In the genomic region with DNA sequence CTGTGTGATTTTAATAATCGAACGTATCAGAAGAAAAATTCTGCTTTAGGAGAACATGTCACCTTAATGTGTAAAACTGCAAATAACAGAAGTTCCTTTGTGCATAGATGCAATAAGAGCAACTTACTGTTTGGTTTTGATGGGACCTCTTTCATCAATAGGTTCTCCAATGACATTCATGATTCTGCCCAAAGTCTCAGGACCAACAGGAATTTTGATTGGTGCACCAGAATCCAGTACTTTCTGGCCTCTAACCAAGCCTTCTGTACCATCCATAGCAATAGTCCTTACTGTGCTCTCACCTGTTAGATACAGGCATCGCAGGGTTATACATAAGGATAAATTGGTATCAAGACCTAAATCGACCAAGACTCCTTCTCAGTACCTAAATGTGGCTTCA, we compare ENCODE assay signal across 8 cellular contexts. TPM values are rescaled to one million over a fixed set of nuclear protein-coding genes. Genes with fewer than 3 reads are reported as not detected.
DNase-seq lines count a peak whose midpoint lies in the region; ATAC-seq lines count a peak whose summit lies in the region.

No MANE protein-coding gene starts in this region.

- H3K36me3 ChIP-seq in BLaER1 (peaks cover 56% of the 10 kb centered on the region), MG63 (peaks cover 59% of the 10 kb centered on the region)

- H3K27ac Mint-ChIP-seq in natural killer cell treated with Interleukin-12 subunit alpha and Interleukin-12 subunit beta and Interleukin-15 and Interleukin-18, amount 100 ng/mL, for 72 hours, result peak overlapping the region; percentile 82 to 96

- no peaks in the 10 kb centered on the region for H3K9me3 Mint-ChIP-seq in natural killer cell treated with Interleukin-12 subunit alpha and Interleukin-12 subunit beta and Interleukin-15 and Interleukin-18, amount 100 ng/mL, for 72 hours

- H3K27ac ChIP-seq in BLaER1, result peak overlapping the region; percentile 96

- H3K4me1 ChIP-seq in BLaER1, result peaks cover 29% of the 10 kb centered on the region

- H3K4me3 Mint-ChIP-seq in natural killer cell treated with Interleukin-12 subunit alpha and Interleukin-12 subunit beta and Interleukin-15 and Interleukin-18, amount 100 ng/mL, for 72 hours, result peak overlapping the region; percentile 88

- no peak for ATAC-seq in natural killer cell treated with Interleukin-12 subunit alpha and Interleukin-12 subunit beta and Interleukin-15 and Interleukin-18, amount 100 ng/mL, for 72 hours
- ATAC-seq in GM21390 (IDR thresholded peaks at IDR 0.05; ENCODE audit: unreplicated experiment), result no peak

- peaks cover 42% of the 10 kb centered on the region for H3K36me3 Mint-ChIP-seq in natural killer cell treated with Interleukin-12 subunit alpha and Interleukin-12 subunit beta and Interleukin-15 and Interleukin-18, amount 100 ng/mL, for 72 hours

- peaks cover 29 to 37% of the 10 kb centered on the region in 2 donors for H3K4me1 Mint-ChIP-seq in natural killer cell treated with Interleukin-12 subunit alpha and Interleukin-12 subunit beta and Interleukin-15 and Interleukin-18, amount 100 ng/mL, for 72 hours (ENCODE audit: low read depth in 2 of 2)

- no peaks in the 10 kb centered on the region for H3K9me3 ChIP-seq in BLaER1
- H3K9me3 ChIP-seq in MG63, result no peaks in the 10 kb centered on the region; the same call in 1 of the 2 replicates

- H3K27me3 Mint-ChIP-seq in natural killer cell treated with Interleukin-12 subunit alpha and Interleukin-12 subunit beta and Interleukin-15 and Interleukin-18, amount 100 ng/mL, for 72 hours, result no peaks in the 10 kb centered on the region

- H3K4me3 ChIP-seq in BLaER1 (peak overlapping the region; percentile 88), MG63 (peak overlapping the region; percentile 99)

- H3K27me3 ChIP-seq in BLaER1 (no peaks in the 10 kb centered on the region), MG63 (no peaks in the 10 kb centered on the region)

- H4K20me1 ChIP-seq in BLaER1, result peaks cover 60% of the 10 kb centered on the region

- DNase-seq in MG63 (no peak), ecto neural progenitor cell (ENCODE audit: low spot score) (peak; percentile 13), NCI-H2081 (lab: John Stamatoyannopoulos, UW) (no peak), NCI-H1930 (lab: John Stamatoyannopoulos, UW) (no peak), KG1 (lab: John Stamatoyannopoulos, UW) (no peak)
- no peak for DNase-seq in natural killer cell treated with Interleukin-12 subunit alpha and Interleukin-12 subunit beta and Interleukin-15 and Interleukin-18, amount 100 ng/mL, for 72 hours (ENCODE audit: low spot score)

- peak overlapping the region; percentile 98 for H3K9ac ChIP-seq in BLaER1

- peak overlapping the region; percentile 98 for H3K4me2 ChIP-seq in BLaER1

RNA-seq across cellular contexts. Expression of a gene that starts 1.1 kb away (rescaled TPM):
- total RNA-seq in MG63 (2014; rRNA removed; shearing (Covaris generic); ENCODE audit: low replicate concordance), result 202 and 245 TPM in 2 replicates
- total RNA-seq in natural killer cell treated with Interleukin-12 subunit alpha and Interleukin-12 subunit beta and Interleukin-15 and Interleukin-18, amount 100 ng/mL, for 72 hours, result 100 to 1,000 TPM; 663 to 739 TPM

RNA-seq across cellular contexts. Expression of a gene that starts 14.5 kb away (rescaled TPM):
- total RNA-seq in MG63 (2014; rRNA removed; shearing (Covaris generic); ENCODE audit: low replicate concordance), result 2.4 and 7.6 TPM in 2 replicates
- 100 to 1,000 TPM; 140 to 153 TPM for total RNA-seq in natural killer cell treated with Interleukin-12 subunit alpha and Interleukin-12 subunit beta and Interleukin-15 and Interleukin-18, amount 100 ng/mL, for 72 hours

RNA-seq across cellular contexts. Expression of a gene that starts 43.4 kb away (rescaled TPM):
- 52.8 and 98.9 TPM in 2 replicates for total RNA-seq in MG63 (2014; rRNA removed; shearing (Covaris generic); ENCODE audit: low replicate concordance)
- 100 to 1,000 TPM; 201 to 270 TPM for total RNA-seq in natural killer cell treated with Interleukin-12 subunit alpha and Interleukin-12 subunit beta and Interleukin-15 and Interleukin-18, amount 100 ng/mL, for 72 hours

Comparison
In these comparisons a context has a peak if more than half of its experiments do, and no peak if none do; other contexts are left out.
1. RNA of a gene that starts 14.5 kb away (total RNA-seq): 140 to 153 TPM in natural killer cell treated with Interleukin-12 subunit alpha and Interleukin-12 subunit beta and Interleukin-15 and Interleukin-18, amount 100 ng/mL, for 72 hours; 2.4 to 7.6 TPM in MG63; every median in the first group is over 10 times any median in the second.